37 cellular contexts compared by ENCODE assay signal in the genomic region with DNA sequence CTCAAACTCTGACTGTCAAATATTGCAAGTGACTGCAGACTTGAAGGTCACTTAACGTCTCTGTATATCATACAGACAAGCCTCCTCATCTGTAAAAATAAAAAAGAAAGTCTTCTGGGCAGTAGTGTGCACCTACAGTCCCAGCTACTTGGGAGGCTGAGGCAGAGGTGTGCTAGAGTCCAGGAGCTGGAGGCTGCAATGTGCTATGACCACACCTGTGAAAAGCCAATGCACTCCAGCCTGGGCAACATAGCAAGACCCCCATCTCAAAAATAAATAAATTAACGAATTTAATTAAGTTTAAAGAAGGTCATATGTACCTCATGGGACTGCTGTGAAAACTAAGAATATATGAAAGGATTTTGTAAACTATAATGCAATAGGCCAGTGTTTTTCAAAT. TPM values are rescaled to one million over a fixed set of nuclear protein-coding genes. Genes with fewer than 3 reads are reported as not detected.
"Had no signal": no experiment of that assay in that cellular context is flagged by ENCODE, and none has a peak within 500 bp of the region (broad histone marks: within the 10 kb centered on the region; RNA-seq: fewer than 3 reads in every experiment).

No MANE protein-coding gene starts in this region.

- H3K27me3 Mint-ChIP-seq: naive thymus-derived CD4-positive, alpha-beta T cell; stimulated activated memory B cell treated with anti-CD40 and anti-IgM and Interleukin-4, amounts not matched to agents 10 μg/mL and 1 μg/mL and 100 μg/mL, for 72 hours; stimulated activated naive CD8-positive, alpha-beta T cell treated with anti-CD3 and anti-CD28 coated beads, Interleukin-15, amount 100 ng/mL, for 72 hours; type B pancreatic cell had no signal

- FAIRE-seq: pancreas had no signal

- H3K4me3 ChIP-seq: pancreas, prostate gland, skin epidermis, smooth muscle cell, spleen, suprapubic skin, testis, tibial artery, transverse colon, upper lobe of right lung, uterus had no signal

- H3K4me1 Mint-ChIP-seq: nephron had no signal

- H3K27ac Mint-ChIP-seq: naive thymus-derived CD4-positive, alpha-beta T cell; natural killer cell; nephron; stimulated activated memory B cell treated with anti-CD40 and anti-IgM and Interleukin-4, amounts not matched to agents 10 μg/mL and 1 μg/mL and 100 μg/mL, for 72 hours; stimulated activated naive CD8-positive, alpha-beta T cell treated with anti-CD3 and anti-CD28 coated beads, Interleukin-15, amount 100 ng/mL, for 72 hours; type B pancreatic cell had no signal

- H3K27me3 ChIP-seq: neutrophil, pancreas, spleen, suprapubic skin, testis, tibial artery, transverse colon, upper lobe of right lung, uterus had no signal

- H3K9me3 ChIP-seq: neutrophil, pancreas, prostate gland, spleen, suprapubic skin, testis, tibial artery, transverse colon, upper lobe of right lung, uterus had no signal

- DNase-seq: naive thymus-derived CD4-positive, alpha-beta T cell; natural killer cell; nucleus accumbens; pancreas; right cardiac atrium; spleen; stimulated activated CD4-positive, alpha-beta T cell treated with anti-CD3 and anti-CD28 coated beads, Interleukin-12 subunit alpha, Interleukin-12 subunit beta, amount 100 ng/mL, for 4 hours; stimulated activated CD4-positive, alpha-beta T cell treated with anti-CD3 and anti-CD28 coated beads, Interleukin-1b, Interleukin-23, amount 100 ng/mL, for 48 hours; stimulated activated CD4-positive, alpha-beta T cell treated with anti-CD3 and anti-CD28 coated beads, Interleukin-4, amount 100 ng/mL, for 1 hour; stimulated activated CD4-positive, alpha-beta T cell treated with anti-CD3 and anti-CD28 coated beads, Interleukin-4, amount 100 ng/mL, for 4 hours; stimulated activated CD8-positive, alpha-beta memory T cell treated with anti-CD3 and anti-CD28 coated beads, Interleukin-4, amount 100 ng/mL, for 48 hours; stimulated activated naive CD4-positive, alpha-beta T cell; stimulated activated naive CD8-positive, alpha-beta T cell treated with anti-CD3 and anti-CD28 coated beads, Interleukin-15, amount 100 ng/mL, for 72 hours; stimulated activated naive CD8-positive, alpha-beta T cell treated with anti-CD3 and anti-CD28 coated beads, Interleukin-15, Interleukin-2, amounts not matched to agents 100 U/mL and 50 U/mL, for 24 hours; substantia nigra; testis; tibial artery; transverse colon; upper lobe of right lung; uterus had no signal

- H3K27ac ChIP-seq: neutrophil, pancreas, prostate gland, skin epidermis, spleen, suprapubic skin, testis, tibial artery, transverse colon, upper lobe of right lung, uterus had no signal

- H3K4me2 ChIP-seq: smooth muscle cell had no signal

- H3K4me1 ChIP-seq: pancreas, prostate gland, suprapubic skin, testis, tibial artery, transverse colon, uterus had no signal

- H3K36me3 ChIP-seq: neutrophil, pancreas, prostate gland, transverse colon, uterus had no signal

- H3K36me3 Mint-ChIP-seq: natural killer cell had no signal

- ATAC-seq: naive thymus-derived CD4-positive, alpha-beta T cell; natural killer cell; pancreas; right cardiac atrium; sciatic nerve; stimulated activated memory B cell treated with anti-CD40 and anti-IgM and Interleukin-4, amounts not matched to agents 10 μg/mL and 1 μg/mL and 100 μg/mL, for 72 hours; stimulated activated naive CD8-positive, alpha-beta T cell treated with anti-CD3 and anti-CD28 coated beads, Interleukin-15, amount 100 ng/mL, for 72 hours; stimulated activated naive CD8-positive, alpha-beta T cell treated with anti-CD3 and anti-CD28 coated beads, Interleukin-15, Interleukin-2, amounts not matched to agents 100 U/mL and 50 U/mL, for 24 hours; upper lobe of right lung had no signal

- H3K9me3 Mint-ChIP-seq: naive thymus-derived CD4-positive, alpha-beta T cell; natural killer cell; nephron; stimulated activated memory B cell treated with anti-CD40 and anti-IgM and Interleukin-4, amounts not matched to agents 10 μg/mL and 1 μg/mL and 100 μg/mL, for 72 hours; stimulated activated naive CD8-positive, alpha-beta T cell treated with anti-CD3 and anti-CD28 coated beads, Interleukin-15, amount 100 ng/mL, for 72 hours; type B pancreatic cell had no signal

- H3K4me3 Mint-ChIP-seq: naive thymus-derived CD4-positive, alpha-beta T cell; natural killer cell; nephron; stimulated activated memory B cell treated with anti-CD40 and anti-IgM and Interleukin-4, amounts not matched to agents 10 μg/mL and 1 μg/mL and 100 μg/mL, for 72 hours; stimulated activated naive CD8-positive, alpha-beta T cell treated with anti-CD3 and anti-CD28 coated beads, Interleukin-15, amount 100 ng/mL, for 72 hours; type B pancreatic cell had no signal

RNA-seq across cellular contexts. Expression of a gene that starts 35.0 kb away (rescaled TPM):
- total RNA-seq: naive thymus-derived CD4-positive, alpha-beta T cell; natural killer cell; omental fat pad; osteocyte; pancreas; posterior vena cava; prostate gland; pulmonary artery endothelial cell; renal cortical epithelial cell; right cardiac atrium; sciatic nerve; smooth muscle cell; spleen; suprapubic skin; transverse colon; upper lobe of right lung; urinary bladder; uterus had no signal
- polyA plus RNA-seq: naive thymus-derived CD4-positive, alpha-beta T cell; neural cell; pancreas; right cardiac atrium; smooth muscle cell; spleen; thymus; urinary bladder had no signal
